17 cellular contexts compared by ENCODE assay signal in genomic region chr15:73374599-73374998, GRCh38. TPM values are rescaled to one million over a fixed set of nuclear protein-coding genes. Genes with fewer than 3 reads are reported as not detected.
A peak's percentile ranks its signal among the peaks of the same experiment; 100 is the strongest.
DNase-seq lines count a peak whose midpoint lies in the region; ATAC-seq and TF ChIP-seq lines count a peak whose summit lies in the region.
"Had no signal": no experiment of that assay in that cellular context is flagged by ENCODE, and none has a peak within 500 bp of the region (broad histone marks: within the 10 kb centered on the region; RNA-seq: fewer than 3 reads in every experiment).

No MANE protein-coding gene starts in this region.

- H3K4me2 ChIP-seq in SK-N-SH: no peak overlapping the region
- H3K4me2 ChIP-seq: KMS-11 had no signal

- DNase-seq in NCI-H1417 (lab: John Stamatoyannopoulos, UW): peak in 2 of 3 experiments; percentile 36 to 38
- DNase-seq in NCI-H1417 treated with DMSO at 0.1 percent for 48 hours (lab: John Stamatoyannopoulos, UW): no peak
- peak; percentile 70 for DNase-seq in SK-N-SH
- DNase-seq in left cardiac atrium: peak; percentile 73
- DNase-seq in activated CD4-positive, CD25-positive, alpha-beta regulatory T cell treated with anti-CD3 and anti-CD28 coated beads, Interleukin-2, amount 50 U/mL, for 72 hours: no peak
- DNase-seq in foreskin fibroblast: no peak
- no peak for DNase-seq in NCI-H2196 treated with DMSO at 0.1 percent for 48 hours (lab: John Stamatoyannopoulos, UW; ENCODE audit: unreplicated experiment)
- DNase-seq in stimulated activated CD4-positive, alpha-beta T cell treated with anti-CD3 and anti-CD28 coated beads, Interleukin-15, amount 100 ng/mL, for 24 hours: no peak
- DNase-seq: 8988T, C1 segment of cervical spinal cord, GF-D8, NCI-H146, NCI-H2081, NCI-H446 treated with DMSO at 0.1 percent for 48 hours, NCI-H748 treated with DMSO at 0.1 percent for 48 hours had no signal

- H3K27me3 ChIP-seq in SK-N-SH (ENCODE audit: insufficient read depth): peaks cover 5% of the 10 kb centered on the region; the same call in 1 of the 2 replicates

- H3K9ac ChIP-seq in SK-N-SH: no peak overlapping the region
- H3K9ac ChIP-seq: KMS-11 had no signal

- TF ChIP-seq CTCF in SK-N-SH (IDR thresholded peaks at IDR 0.05) (no peak), foreskin fibroblast (IDR thresholded peaks at IDR 0.05; ENCODE audit: low read depth, low read length) (no peak)

- WGBS in SK-N-SH (ENCODE audit: low lambda C conversion rate): 11% methylated on average over 6 of the region's 6 CpGs

- no peaks in the 10 kb centered on the region for H3K9me3 ChIP-seq in SK-N-SH

- TF ChIP-seq EP300 in SK-N-SH (IDR thresholded peaks at IDR 0.05; ENCODE audit: borderline replicate concordance in 1 of 2, low read depth in 1 of 2, low read length in 1 of 2): peak in 1 of 2 experiments; percentile 77; a peak in 2 of 4 replicates

- H4K20me1 ChIP-seq in SK-N-SH (ENCODE audit: insufficient read depth): no peaks in the 10 kb centered on the region

- H3K4me3 ChIP-seq in SK-N-SH (ENCODE audit: low read depth in 2 of 2, low read length in 1 of 2) (no peak overlapping the region), foreskin fibroblast (ENCODE audit: low read depth in 1 of 2, low read length in 2 of 2) (no peak overlapping the region)

- intact Hi-C loops in left cardiac atrium (cut with DNase I): loop anchor here in 1 of 2 donors (5.0 kb wide), 1 partner anchor 143 kb away; no protein-coding TSS in a partner anchor

- H3F3A ChIP-seq in SK-N-SH (replicated peaks; ENCODE audit: insufficient read depth): peaks cover 9% of the 10 kb centered on the region

- peak; percentile 90 to 92 for ATAC-seq in left cardiac atrium

- no peak for TF ChIP-seq RAD21 in SK-N-SH (IDR thresholded peaks at IDR 0.05; ENCODE audit: low read length)

- peaks cover 0 to 29% of the 10 kb centered on the region in 2 experiments; a peak in 1 of 4 replicates for H3K4me1 ChIP-seq in SK-N-SH (ENCODE audit: control insufficient read depth in 1 of 2, insufficient read depth in 2 of 2, low read depth in 1 of 2, low read length in 1 of 2)

- no peak overlapping the region for H3K27ac ChIP-seq in SK-N-SH (ENCODE audit: low read depth in 2 of 2, low read length in 1 of 2)
- H3K27ac ChIP-seq: KMS-11 had no signal

- H3K79me2 ChIP-seq in SK-N-SH (ENCODE audit: insufficient read depth): no peaks in the 10 kb centered on the region

- CTCF ChIA-PET in SK-N-SH (lab: Yijun Ruan, JAX): no interaction called here

- H2AFZ ChIP-seq in SK-N-SH (ENCODE audit: low read depth): no peak overlapping the region

- POLR2A ChIA-PET in SK-N-SH (lab: Yijun Ruan, JAX): no interaction called here

- no peaks in the 10 kb centered on the region for H3K9me2 ChIP-seq in SK-N-SH

- H3K36me3 ChIP-seq in SK-N-SH (replicated peaks in 1 of 2; ENCODE audit: control insufficient read depth in 1 of 2, insufficient read depth in 2 of 2, low read length in 1 of 2): no peaks in the 10 kb centered on the region

TF ChIP-seq in SK-N-SH, 30 proteins besides CTCF, POLR2A, EP300 and RAD21:
- peak; percentile 55; the same call in 1 of the 2 replicates for TF ChIP-seq GATA2 (CRISPR knock-in tag; IDR thresholded peaks at IDR 0.05)
- TF ChIP-seq REST (IDR thresholded peaks at IDR 0.05; ENCODE audit: low read depth, low read length): no peak
- TF ChIP-seq CHD2 (IDR thresholded peaks at IDR 0.05; ENCODE audit: low read length, partially characterized antibody): peak; percentile 48
- peak; percentile 64; the same call in 1 of the 2 replicates for TF ChIP-seq RCOR1 (IDR thresholded peaks at IDR 0.05; ENCODE audit: low read length)
- peak; percentile 14; the same call in 1 of the 2 replicates for TF ChIP-seq TCF12 (IDR thresholded peaks at IDR 0.05)

RNA-seq across cellular contexts. Expression of gene HCN4, which starts 5.8 kb away (rescaled TPM):
- not detected in 2 replicates for polyA plus RNA-seq in SK-N-SH (2012; rRNA removed)
- not detected in 2 replicates for polyA plus RNA-seq in SK-N-SH (2012; cell fraction: cytosol; rRNA removed)
- polyA plus RNA-seq in SK-N-SH (2012; cell fraction: nucleus; rRNA removed): not detected in 2 replicates
- total RNA-seq in left cardiac atrium: 1 to 10 TPM; 5.9 to 7.7 TPM
- total RNA-seq: Daoy had no signal

Comparison
In these comparisons a context has a peak if more than half of its experiments do, and no peak if none do; other contexts are left out.
1. DNase-seq: peak in NCI-H1417 (2 of 3), SK-N-SH (single experiment) and left cardiac atrium (single experiment); none in NCI-H1417 treated with DMSO at 0.1 percent for 48 hours (single experiment), activated CD4-positive, CD25-positive, alpha-beta regulatory T cell treated with anti-CD3 and anti-CD28 coated beads, Interleukin-2, amount 50 U/mL, for 72 hours (single experiment), foreskin fibroblast (0 of 2), NCI-H2196 treated with DMSO at 0.1 percent for 48 hours (single experiment) and stimulated activated CD4-positive, alpha-beta T cell treated with anti-CD3 and anti-CD28 coated beads, Interleukin-15, amount 100 ng/mL, for 24 hours (single experiment).